ENCODE assay signal across 13 cellular contexts in genomic region chr1:30412241-30413110, GRCh38.
DNase-seq lines count a peak whose midpoint lies in the region; ATAC-seq and TF ChIP-seq lines count a peak whose summit lies in the region.
"Had no signal": no experiment of that assay in that cellular context is flagged by ENCODE, and none has a peak within 500 bp of the region (broad histone marks: within the 10 kb centered on the region; RNA-seq: fewer than 3 reads in every experiment).

No MANE protein-coding gene starts in this region.

- H3K36me3 ChIP-seq in BLaER1 treated with 17β-estradiol and CSF1 and Interleukin-3, amounts not matched to agents 10 nM and 100 nM, result no peaks in the 10 kb centered on the region
- no peaks in the 10 kb centered on the region for H3K36me3 ChIP-seq in HCT116 (ENCODE audit: control insufficient read depth in 1 of 2, insufficient read depth in 2 of 2, low read length in 2 of 2)
- H3K36me3 ChIP-seq: breast epithelium, uterus had no signal

- no peak overlapping the region for H2AFZ ChIP-seq in HCT116 (ENCODE audit: low read depth, low read length, poor library complexity, severe bottlenecking)

- TF ChIP-seq POLR2A in HCT116 (IDR thresholded peaks at IDR 0.05; ENCODE audit: borderline replicate concordance, extremely low read depth, insufficient read depth, insufficient read length), result no peak

- POLR2A ChIA-PET in HCT116 (lab: Charles Lee), result no interaction called here

- ATAC-seq in HCT116, result peak; percentile 56
- no peak for ATAC-seq in HG03432 (IDR thresholded peaks at IDR 0.05; ENCODE audit: unreplicated experiment)

- no peak overlapping the region for H3K27ac ChIP-seq in BLaER1 treated with 17β-estradiol and CSF1 and Interleukin-3, amounts not matched to agents 10 nM and 100 nM
- no peak overlapping the region for H3K27ac ChIP-seq in HCT116 (ENCODE audit: low read depth, low read length)
- H3K27ac ChIP-seq in coronary artery, result no peak overlapping the region
- H3K27ac ChIP-seq: breast epithelium, C4-2B, uterus had no signal

- H4K20me1 ChIP-seq in BLaER1 treated with 17β-estradiol and CSF1 and Interleukin-3, amounts not matched to agents 10 nM and 100 nM, result no peaks in the 10 kb centered on the region; a peak in 3 of 22 replicates
- H4K20me1 ChIP-seq in HCT116 (ENCODE audit: insufficient read depth), result no peaks in the 10 kb centered on the region

- H3K9me3 ChIP-seq in BLaER1 treated with 17β-estradiol and CSF1 and Interleukin-3, amounts not matched to agents 10 nM and 100 nM (replicated peaks in 1 of 11), result no peaks in the 10 kb centered on the region
- no peaks in the 10 kb centered on the region for H3K9me3 ChIP-seq in HCT116 (ENCODE audit: control insufficient read depth in 1 of 2, insufficient read depth in 1 of 2, low read depth in 1 of 2, low read length in 2 of 2)
- H3K9me3 ChIP-seq: breast epithelium, uterus had no signal

- no peaks in the 10 kb centered on the region for H3K9me3 Mint-ChIP-seq in osteocyte (ENCODE audit: unreplicated experiment)

- no peaks in the 10 kb centered on the region for H3K79me2 ChIP-seq in HCT116 (ENCODE audit: insufficient read depth, low read length)

- no peak for TF ChIP-seq RAD21 in HCT116 (IDR thresholded peaks at IDR 0.05; ENCODE audit: low read depth)

- H3K27ac Mint-ChIP-seq in osteocyte (ENCODE audit: unreplicated experiment), result no peak overlapping the region

- no peaks in the 10 kb centered on the region for H3K9me2 ChIP-seq in HCT116 (ENCODE audit: insufficient read depth)

- H3K4me1 ChIP-seq in BLaER1 treated with 17β-estradiol and CSF1 and Interleukin-3, amounts not matched to agents 10 nM and 100 nM, result peaks cover 26 to 77% (median 68%) of the 10 kb centered on the region in 10 experiments; a peak in 19 of 20 replicates
- peaks cover 0 to 8% of the 10 kb centered on the region in 2 experiments; a peak in 1 of 4 replicates for H3K4me1 ChIP-seq in HCT116 (ENCODE audit: control insufficient read depth in 1 of 2, insufficient read depth in 2 of 2, low read length in 2 of 2)
- H3K4me1 ChIP-seq: breast epithelium, uterus had no signal

- TF ChIP-seq CTCF in HCT116 (IDR thresholded peaks at IDR 0.05 in 2 of 3, conservative IDR thresholded peaks at IDR 0.05 in 1 of 3; ENCODE audit: borderline replicate concordance in 1 of 3, insufficient read depth in 1 of 3, low read depth in 2 of 3, low read length in 2 of 3) (no peak), coronary artery (IDR thresholded peaks at IDR 0.05) (no peak), osteocyte (IDR thresholded peaks at IDR 0.05) (no peak)

- H3K27me3 ChIP-seq in BLaER1 treated with 17β-estradiol and CSF1 and Interleukin-3, amounts not matched to agents 10 nM and 100 nM, result peaks cover 0 to 10% (median 0%) of the 10 kb centered on the region in 11 experiments; a peak in 3 of 22 replicates
- H3K27me3 ChIP-seq in HCT116 (ENCODE audit: insufficient read depth, low read length), result no peaks in the 10 kb centered on the region
- H3K27me3 ChIP-seq: breast epithelium, uterus had no signal

- intact Hi-C loops in HCT116 (cut with micrococcal nuclease), result no loop called here

- CTCF ChIA-PET in HCT116 (lab: Charles Lee), result interaction anchor here (1.1 kb wide), 1 partner anchor 32 kb away, joined by 3 read pairs; no protein-coding TSS in a partner anchor

- H3K27me3 Mint-ChIP-seq in osteocyte (ENCODE audit: unreplicated experiment), result no peaks in the 10 kb centered on the region

- DNase-seq in HCT116 (ENCODE audit: low read depth, low spot score) (no peak), coronary artery (ENCODE audit: low spot score) (peak; percentile 68), osteocyte (ENCODE audit: extremely low spot score, unreplicated experiment) (peak; percentile 75), SW 1271 (lab: John Stamatoyannopoulos, UW) (no peak), NCI-H1694 (lab: John Stamatoyannopoulos, UW) (no peak), HUDEP-2 (lab: John Stamatoyannopoulos, UW; ENCODE audit: unreplicated experiment in 76 of 76) (no peak)
- DNase-seq: GOT3, KG1 had no signal

- peak overlapping the region; percentile 28 to 91 (median 71) for H3K4me2 ChIP-seq in BLaER1 treated with 17β-estradiol and CSF1 and Interleukin-3, amounts not matched to agents 10 nM and 100 nM
- H3K4me2 ChIP-seq in HCT116 (ENCODE audit: low read length), result 0 out of 2 replicates have a peak overlapping the region, but pooled peaks have one; percentile 7

- BruUV-seq in HCT116 (replicated peaks; lab: Mats Ljungman, UMichigan), result no TSS peak

- RAD21 ChIA-PET in HCT116 (lab: Charles Lee; ENCODE audit: low non-redundant PET in 1 of 2, low total read pairs in 2 of 2, uncharacterized antibody in 2 of 2, unreplicated experiment in 2 of 2), result no interaction called here

- H3K9ac ChIP-seq in BLaER1 treated with 17β-estradiol and CSF1 and Interleukin-3, amounts not matched to agents 10 nM and 100 nM, result peak overlapping the region in 2 of 11 experiments; percentile 15 to 26; a peak in 2 of 22 replicates
- H3K9ac ChIP-seq in HCT116 (ENCODE audit: low read length), result no peak overlapping the region

- no peaks in the 10 kb centered on the region for H3K4me1 Mint-ChIP-seq in osteocyte (ENCODE audit: unreplicated experiment)

- no peak overlapping the region for H3K4me3 Mint-ChIP-seq in osteocyte (ENCODE audit: unreplicated experiment)

- no peak overlapping the region for H3K4me3 ChIP-seq in BLaER1 treated with 17β-estradiol and CSF1 and Interleukin-3, amounts not matched to agents 10 nM and 100 nM
- H3K4me3 ChIP-seq in HCT116 (replicated peaks in 1 of 2; ENCODE audit: low read depth in 1 of 2, low read length in 2 of 2), result no peak overlapping the region
- no peak overlapping the region for H3K4me3 ChIP-seq in coronary artery
- H3K4me3 ChIP-seq: breast epithelium, uterus had no signal

- no peaks in the 10 kb centered on the region for H3K36me3 Mint-ChIP-seq in osteocyte (ENCODE audit: unreplicated experiment)

TF ChIP-seq in HCT116, 20 proteins besides CTCF, POLR2A, EP300 and RAD21:
- no peak for TF ChIP-seq TCF7L2 (IDR thresholded peaks at IDR 0.05; ENCODE audit: borderline replicate concordance, extremely low read depth, insufficient read depth, insufficient read length)
- TF ChIP-seq EGR1 (IDR thresholded peaks at IDR 0.05; ENCODE audit: low read depth), result no peak
- TF ChIP-seq SIN3A (IDR thresholded peaks at IDR 0.05; ENCODE audit: low read depth), result no peak
- TF ChIP-seq CBX3 (IDR thresholded peaks at IDR 0.05; ENCODE audit: low read depth), result no peak
- no peak for TF ChIP-seq ATF3 (IDR thresholded peaks at IDR 0.05)
- TF ChIP-seq EZH2 (IDR thresholded peaks at IDR 0.05), result no peak
- TF ChIP-seq SP1 (IDR thresholded peaks at IDR 0.05; ENCODE audit: low read depth), result no peak
- no peak for TF ChIP-seq CEBPB (IDR thresholded peaks at IDR 0.05; ENCODE audit: low read depth)
- TF ChIP-seq, protein P1, sequence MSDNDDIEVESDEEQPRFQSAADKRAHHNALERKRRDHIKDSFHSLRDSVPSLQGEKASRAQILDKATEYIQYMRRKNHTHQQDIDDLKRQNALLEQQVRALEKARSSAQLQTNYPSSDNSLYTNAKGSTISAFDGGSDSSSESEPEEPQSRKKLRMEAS (IDR thresholded peaks at IDR 0.05), result no peak
- no peak for TF ChIP-seq YY1 (IDR thresholded peaks at IDR 0.05; ENCODE audit: extremely low read depth, insufficient replicate concordance, low read depth, low read length)
- TF ChIP-seq ZFX (IDR thresholded peaks at IDR 0.05), result no peak

Comparison
In these comparisons a context has a peak if more than half of its experiments do, and no peak if none do; other contexts are left out.
1. DNase-seq: peak in coronary artery (single experiment) and osteocyte (single experiment); none in HCT116 (single experiment), SW 1271 (0 of 2), NCI-H1694 (single experiment) and HUDEP-2 (0 of 76).